Comparison of ENCODE assay signal across 33 cellular contexts in the genomic region with DNA sequence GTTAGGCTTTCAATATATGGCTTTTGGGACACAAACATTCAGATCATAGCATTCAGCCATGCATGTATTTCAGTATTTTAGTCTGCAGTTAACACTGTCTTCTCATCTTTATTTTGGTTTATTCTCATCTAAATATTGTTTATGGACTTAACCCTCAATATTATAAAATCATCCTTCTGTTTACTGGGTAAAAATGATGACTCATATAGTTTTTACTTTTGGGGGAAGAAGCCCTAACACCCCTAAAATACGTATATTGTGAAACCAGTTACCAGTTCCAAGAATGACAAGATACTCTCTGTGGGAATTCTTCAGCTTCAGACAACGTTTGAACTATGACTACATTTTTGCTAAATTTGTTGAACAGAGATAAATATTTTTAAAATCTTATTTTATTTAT.
"Had no signal": no experiment of that assay in that cellular context is flagged by ENCODE, and none has a peak within 500 bp of the region (broad histone marks: within the 10 kb centered on the region; RNA-seq: fewer than 3 reads in every experiment).

No MANE protein-coding gene starts in this region.

- H3K4me1 ChIP-seq: body of pancreas, breast epithelium had no signal

- H3K27ac ChIP-seq: adrenal gland, body of pancreas, brain microvascular endothelial cell, breast epithelium, VCaP had no signal

- H3K4me3 ChIP-seq: adrenal gland, body of pancreas, breast epithelium had no signal

- FAIRE-seq: astrocyte, TTC549 had no signal

- H3K27me3 ChIP-seq: adrenal gland, body of pancreas, brain microvascular endothelial cell, breast epithelium had no signal

- H3K9me3 ChIP-seq: adrenal gland, body of pancreas, breast epithelium had no signal

- DNase-seq: activated B cell treated with CpG ODN at 0.5 μM for 24 hours; activated CD4-positive, alpha-beta memory T cell treated with anti-CD3 and anti-CD28 coated beads for 36 hours; activated CD4-positive, alpha-beta T cell treated with anti-CD3 and anti-CD28 coated beads for 4 hours; activated CD4-positive, alpha-beta T cell treated with anti-CD3 and anti-CD28 coated beads, Interleukin-2, amount 10 ng/mL, durations not matched to agents 24 days and 14 days; activated CD4-positive, alpha-beta T cell treated with anti-CD3 and anti-CD28 coated beads, Interleukin-2, amount 50 U/mL, for 1 hour; activated CD4-positive, alpha-beta T cell treated with anti-CD3 and anti-CD28 coated beads, Interleukin-2, amount 50 U/mL, for 4 hours; activated CD4-positive, CD25-positive, alpha-beta regulatory T cell treated with anti-CD3 and anti-CD28 coated beads, Interleukin-2, amount 50 U/mL, for 72 hours; activated CD8-positive, alpha-beta memory T cell treated with anti-CD3 and anti-CD28 coated beads, Interleukin-2, amount 50 U/mL, for 4 hours; activated CD8-positive, alpha-beta T cell treated with anti-CD3 and anti-CD28 coated beads for 36 hours; activated effector memory CD4-positive, alpha-beta T cell treated with anti-CD3 and anti-CD28 coated beads, Interleukin-2, amount 50 U/mL, for 16 hours; activated gamma-delta T cell treated with Interleukin-2 at 50 U/mL for 16 hours; activated naive CD4-positive, alpha-beta T cell; activated naive CD4-positive, alpha-beta T cell treated with anti-CD3 and anti-CD28 coated beads for 36 hours; activated naive CD4-positive, alpha-beta T cell treated with anti-CD3 and anti-CD28 coated beads, Interleukin-2, amount 50 U/mL, for 16 hours; activated naive CD8-positive, alpha-beta T cell treated with anti-CD3 and anti-CD28 coated beads for 36 hours; activated T-cell treated with anti-CD3 and anti-CD28 coated beads for 4 hours; activated T-cell treated with anti-CD3 and anti-CD28 coated beads, Interleukin-2, amount 50 U/mL, for 1 hour; activated T-cell treated with anti-CD3 and anti-CD28 coated beads, Interleukin-2, amount 50 U/mL, for 4 hours; activated T-cell treated with anti-CD3 and anti-CD28 coated beads, Interleukin-2, amount 50 U/mL, for 72 hours; adrenal gland; amniotic stem cell; aorta; body of pancreas; brain microvascular endothelial cell; cerebellar nuclear complex; T-helper 2 cell; T-helper 9 cell had no signal

- ATAC-seq: activated CD8-positive, alpha-beta T cell treated with anti-CD3 and anti-CD28 coated beads for 36 hours; activated naive CD4-positive, alpha-beta T cell treated with anti-CD3 and anti-CD28 coated beads, Interleukin-2, amount 50 U/mL, for 72 hours; activated T-cell treated with anti-CD3 and anti-CD28 coated beads, Interleukin-2, amount 50 U/mL, for 4 hours; activated T-cell treated with anti-CD3 and anti-CD28 coated beads, Interleukin-2, amount 50 U/mL, for 72 hours; activated T-helper 17 cell treated with anti-CD3 and anti-CD28 coated beads, Interleukin-2, amount 50 U/mL, for 72 hours; body of pancreas had no signal

- H3K36me3 ChIP-seq: adrenal gland, brain microvascular endothelial cell, breast epithelium had no signal
